ENCODE assay signal across 18 cellular contexts in the genomic region with DNA sequence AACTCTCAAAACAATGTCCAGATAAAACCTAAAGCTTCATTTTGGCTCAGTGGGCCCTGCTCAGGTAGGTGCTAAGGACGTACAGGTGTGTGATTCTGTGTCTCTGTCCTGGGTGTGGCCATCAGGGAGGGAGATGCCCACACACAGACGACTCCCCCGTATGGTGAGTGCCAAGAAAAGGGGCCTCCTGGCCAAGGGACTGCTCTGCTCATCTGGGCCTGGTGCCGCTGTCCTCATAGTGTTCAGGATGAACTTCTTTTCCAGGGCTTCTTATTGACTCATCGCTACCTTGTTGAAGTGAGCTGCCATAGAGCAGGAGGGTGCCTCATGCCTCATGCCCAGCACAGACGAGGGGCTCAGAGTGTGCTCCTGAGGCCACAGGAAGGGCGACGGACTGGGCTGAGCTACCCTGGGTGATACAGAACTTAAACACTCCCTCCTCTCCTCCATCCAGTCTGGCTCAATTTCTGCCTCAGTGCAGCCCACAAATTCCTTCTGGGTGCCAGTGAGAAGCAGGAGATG. TPM values are rescaled to one million over a fixed set of nuclear protein-coding genes. Genes with fewer than 3 reads are reported as not detected.
DNase-seq lines count a peak whose midpoint lies in the region; ATAC-seq, FAIRE-seq and TF ChIP-seq lines count a peak whose summit lies in the region.
"Had no signal": no experiment of that assay in that cellular context is flagged by ENCODE, and none has a peak within 500 bp of the region (broad histone marks: within the 10 kb centered on the region; RNA-seq: fewer than 3 reads in every experiment).

No MANE protein-coding gene starts in this region.

- H3K79me2 ChIP-seq in HepG2 (ENCODE audit: insufficient read depth, low read length), result no peaks in the 10 kb centered on the region

- H3K4me1 Mint-ChIP-seq in endothelial cell (ENCODE audit: unreplicated experiment) (peaks cover 17% of the 10 kb centered on the region), nephron progenitor cell (peaks cover 21% of the 10 kb centered on the region)
- H3K4me1 Mint-ChIP-seq in activated naive CD4-positive, alpha-beta T cell treated with anti-CD3 and anti-CD28 coated beads for 36 hours (ENCODE audit: low read depth), result no peaks in the 10 kb centered on the region
- no peaks in the 10 kb centered on the region for H3K4me1 Mint-ChIP-seq in CD4-positive, alpha-beta memory T cell
- H3K4me1 Mint-ChIP-seq: B cell had no signal

- intact Hi-C loops in HepG2 (cut with micrococcal nuclease; ENCODE audit: unreplicated experiment), result no loop called here
- intact Hi-C loops in right lobe of liver (cut with DNase I), result no loop called here
- intact Hi-C loops in activated naive CD4-positive, alpha-beta T cell treated with anti-CD3 and anti-CD28 coated beads for 36 hours (cut with micrococcal nuclease), result no loop called here
- intact Hi-C loops in CD4-positive, alpha-beta memory T cell (cut with micrococcal nuclease), result no loop called here

- no peak for TF ChIP-seq EP300 in HepG2 (IDR thresholded peaks at IDR 0.05; ENCODE audit: low read depth in 2 of 2, low read length in 2 of 2)
- no peak for TF ChIP-seq EP300 in HepG2 (CRISPR knock-in tag; IDR thresholded peaks at IDR 0.05; ENCODE audit: borderline replicate concordance)

- no peak for TF ChIP-seq RAD21 in HepG2 (CRISPR knock-in tag; IDR thresholded peaks at IDR 0.05)

- H3K27ac ChIP-seq in HepG2 (ENCODE audit: extremely low read length, insufficient read depth, low read length) (peak overlapping the region; percentile 41), right lobe of liver (no peak overlapping the region)
- H3K27ac ChIP-seq in CD4-positive, alpha-beta memory T cell (ENCODE audit: low read depth, low read length), result no peak overlapping the region

- H3K27me3 Mint-ChIP-seq in endothelial cell (ENCODE audit: unreplicated experiment) (peaks cover 4% of the 10 kb centered on the region), nephron progenitor cell (ENCODE audit: low read depth, poor library complexity) (no peaks in the 10 kb centered on the region)
- H3K27me3 Mint-ChIP-seq in activated naive CD4-positive, alpha-beta T cell treated with anti-CD3 and anti-CD28 coated beads for 36 hours (ENCODE audit: low read depth), result peaks cover 2% of the 10 kb centered on the region
- peaks cover 10 to 16% of the 10 kb centered on the region in 2 donors for H3K27me3 Mint-ChIP-seq in CD4-positive, alpha-beta memory T cell

- FAIRE-seq in HepG2 (lab: Jason Lieb, UNC), result no peak
- FAIRE-seq: GM19239 had no signal

- H3K27ac Mint-ChIP-seq in endothelial cell (ENCODE audit: unreplicated experiment) (peak overlapping the region; percentile 42), nephron progenitor cell (peak overlapping the region; percentile 39)
- H3K27ac Mint-ChIP-seq in activated naive CD4-positive, alpha-beta T cell treated with anti-CD3 and anti-CD28 coated beads for 36 hours, result no peak overlapping the region
- no peak overlapping the region for H3K27ac Mint-ChIP-seq in CD4-positive, alpha-beta memory T cell
- H3K27ac Mint-ChIP-seq: B cell; CD8-positive, alpha-beta T cell had no signal

- no peak overlapping the region for H3K4me3 ChIP-seq in HepG2 (replicated peaks in 1 of 3; ENCODE audit: insufficient read depth in 1 of 3, low read depth in 2 of 3, low read length in 3 of 3)
- no peak overlapping the region for H3K4me3 ChIP-seq in right lobe of liver
- H3K4me3 ChIP-seq in CD4-positive, alpha-beta memory T cell (ENCODE audit: low read length in 2 of 2), result no peak overlapping the region

- H3K9me3 Mint-ChIP-seq in endothelial cell (ENCODE audit: unreplicated experiment) (no peaks in the 10 kb centered on the region), nephron progenitor cell (no peaks in the 10 kb centered on the region)
- no peaks in the 10 kb centered on the region for H3K9me3 Mint-ChIP-seq in activated naive CD4-positive, alpha-beta T cell treated with anti-CD3 and anti-CD28 coated beads for 36 hours
- H3K9me3 Mint-ChIP-seq in CD4-positive, alpha-beta memory T cell, result peaks cover 0 to 2% (median 0%) of the 10 kb centered on the region in 8 donors
- H3K9me3 Mint-ChIP-seq: CD8-positive, alpha-beta T cell had no signal

- peak overlapping the region; percentile 17 for H3K4me2 ChIP-seq in HepG2 (ENCODE audit: low read depth, low read length)

- H3K27me3 ChIP-seq in HepG2 (ENCODE audit: control insufficient read depth in 1 of 2, insufficient read depth in 2 of 2, low read length in 2 of 2) (no peaks in the 10 kb centered on the region), right lobe of liver (no peaks in the 10 kb centered on the region)
- no peaks in the 10 kb centered on the region for H3K27me3 ChIP-seq in CD4-positive, alpha-beta memory T cell (ENCODE audit: insufficient read depth, low read length)

- H3K36me3 Mint-ChIP-seq in endothelial cell (ENCODE audit: low read depth, unreplicated experiment) (peaks cover 43% of the 10 kb centered on the region), nephron progenitor cell (ENCODE audit: low read depth) (peaks cover 79% of the 10 kb centered on the region)
- H3K36me3 Mint-ChIP-seq in activated naive CD4-positive, alpha-beta T cell treated with anti-CD3 and anti-CD28 coated beads for 36 hours (ENCODE audit: low read depth), result no peaks in the 10 kb centered on the region
- no peaks in the 10 kb centered on the region for H3K36me3 Mint-ChIP-seq in CD4-positive, alpha-beta memory T cell
- H3K36me3 Mint-ChIP-seq: CD8-positive, alpha-beta T cell had no signal

- POLR2A ChIA-PET in HepG2 (lab: Yijun Ruan, JAX), result interaction anchor here (1.0 to 2.4 kb wide), 11 partner anchors 10 to 222 kb away, joined by 3 to 20 read pairs (median 6); a partner anchor contains a TSS
- POLR2A ChIA-PET in CD4-positive, alpha-beta memory T cell (lab: Charles Lee; ENCODE audit: partially characterized antibody), result no interaction called here

- H3K9ac ChIP-seq in HepG2 (ENCODE audit: insufficient read depth, low read depth, low read length), result 0 out of 2 replicates have a peak overlapping the region, but pooled peaks have one; percentile 20

- 78% methylated on average over 8 of the region's 8 CpGs for WGBS in HepG2 (ENCODE audit: low lambda C conversion rate)
- WGBS in right lobe of liver (ENCODE audit: insufficient coverage, low coverage, low lambda C conversion rate, missing lambda C conversion rate), result no CpG with 5 or more reads among the region's 8 CpGs

- TF ChIP-seq POLR2A in HepG2 (IDR thresholded peaks at IDR 0.05; ENCODE audit: insufficient read depth in 1 of 2, low read depth in 2 of 2, low read length in 2 of 2) (no peak), right lobe of liver (IDR thresholded peaks at IDR 0.05) (no peak)

- no peak overlapping the region for H2AFZ ChIP-seq in HepG2 (ENCODE audit: low read length)

- H3K4me1 ChIP-seq in HepG2 (ENCODE audit: insufficient read depth, low read length), result peaks cover 28% of the 10 kb centered on the region
- H3K4me1 ChIP-seq in right lobe of liver, result no peaks in the 10 kb centered on the region
- no peaks in the 10 kb centered on the region for H3K4me1 ChIP-seq in CD4-positive, alpha-beta memory T cell (ENCODE audit: insufficient read depth, low read length)

- H3K4me3 Mint-ChIP-seq in endothelial cell (ENCODE audit: unreplicated experiment) (peak overlapping the region; percentile 27), nephron progenitor cell (no peak overlapping the region)
- no peak overlapping the region for H3K4me3 Mint-ChIP-seq in activated naive CD4-positive, alpha-beta T cell treated with anti-CD3 and anti-CD28 coated beads for 36 hours
- no peak overlapping the region for H3K4me3 Mint-ChIP-seq in CD4-positive, alpha-beta memory T cell
- H3K4me3 Mint-ChIP-seq: B cell; CD8-positive, alpha-beta T cell had no signal

- TF ChIP-seq CTCF in HepG2 (CRISPR knock-in tag; IDR thresholded peaks at IDR 0.05) (no peak), right lobe of liver (IDR thresholded peaks at IDR 0.05) (no peak), endothelial cell (IDR thresholded peaks at IDR 0.05; ENCODE audit: unreplicated experiment) (no peak), nephron progenitor cell (IDR thresholded peaks at IDR 0.05) (no peak)

- peaks cover 5 to 34% of the 10 kb centered on the region in 2 experiments; a peak in 4 of 5 replicates for H3K36me3 ChIP-seq in HepG2 (replicated peaks in 1 of 2; ENCODE audit: control insufficient read depth in 1 of 2, insufficient read depth in 2 of 2, low read length in 2 of 2)
- no peaks in the 10 kb centered on the region for H3K36me3 ChIP-seq in right lobe of liver
- H3K36me3 ChIP-seq in CD4-positive, alpha-beta memory T cell (ENCODE audit: insufficient read depth, low read length), result no peaks in the 10 kb centered on the region

- H3K9me3 ChIP-seq in HepG2 (ENCODE audit: low read length) (no peaks in the 10 kb centered on the region), right lobe of liver (no peaks in the 10 kb centered on the region)
- H3K9me3 ChIP-seq in CD4-positive, alpha-beta memory T cell (ENCODE audit: control insufficient read depth in 1 of 2, low read length in 2 of 2), result no peaks in the 10 kb centered on the region

- CTCF ChIA-PET in HepG2 (lab: Yijun Ruan, JAX; ENCODE audit: low intra/inter-chr PET ratio, low total read pairs), result no interaction called here
- CTCF ChIA-PET in activated naive CD4-positive, alpha-beta T cell treated with anti-CD3 and anti-CD28 coated beads for 36 hours (lab: Charles Lee), result interaction anchor here (1.5 kb wide), 1 partner anchor 222 kb away, joined by 4 read pairs; no protein-coding TSS in a partner anchor
- CTCF ChIA-PET in CD4-positive, alpha-beta memory T cell (lab: Charles Lee; ENCODE audit: partially characterized antibody), result no interaction called here

- ATAC-seq in HepG2 (peak; percentile 68), right lobe of liver (no peak)
- no peak for ATAC-seq in activated CD4-positive, CD25-positive, alpha-beta regulatory T cell treated with anti-CD3 and anti-CD28 coated beads, Interleukin-2, amount 50 U/mL, for 24 hours
- ATAC-seq: CD8-positive, alpha-beta T cell; HCT116; PC-3 had no signal

- no peaks in the 10 kb centered on the region for H4K20me1 ChIP-seq in HepG2 (ENCODE audit: insufficient read depth, low read length)

- DNase-seq in HepG2 (ENCODE audit: low spot score) (no peak), right lobe of liver (no peak), endothelial cell (ENCODE audit: low spot score) (no peak), nephron progenitor cell (no peak), 8988T (no peak)
- DNase-seq in activated naive CD4-positive, alpha-beta T cell treated with anti-CD3 and anti-CD28 coated beads for 36 hours, result no peak
- DNase-seq in CD4-positive, alpha-beta memory T cell, result no peak
- DNase-seq: CD8-positive, alpha-beta T cell; DND-41; GDM1; KBM-7; NCI-H1048; NCI-H748 treated with DMSO at 0.1 percent for 48 hours; PC-3 had no signal

- BruUV-seq in HepG2 (replicated peaks; lab: Mats Ljungman, UMichigan), result no TSS peak

- in situ Hi-C loops in HepG2 (cut with HindIII; ENCODE audit: extremely low pct_ligation_motif_present, low pct_unique_long_range_greater_than_20kb), result no loop called here

RNA-seq across cellular contexts. Expression of a gene that starts 57.8 kb away (rescaled TPM):
- total RNA-seq in HepG2 (2016; rRNA removed; fragmentation: Illumina TruSeq; extraction: Trizol), result 108 and 125 TPM in 2 replicates
- 430 and 468 TPM in 2 replicates for total RNA-seq in HepG2 (2016; cell fraction: cytosol; rRNA removed; fragmentation: Illumina TruSeq; extraction: Trizol; ENCODE audit: low read depth)
- 111 and 112 TPM in 2 replicates for total RNA-seq in HepG2 (2016; cell fraction: insoluble cytoplasmic fraction; rRNA removed; fragmentation: Illumina TruSeq; extraction: Trizol)
- 377 and 404 TPM in 2 replicates for total RNA-seq in HepG2 (2016; cell fraction: membrane; rRNA removed; fragmentation: Illumina TruSeq; extraction: Trizol)
- 50.0 and 51.9 TPM in 2 replicates for total RNA-seq in HepG2 (2016; cell fraction: nucleus; rRNA removed; fragmentation: Illumina TruSeq; extraction: Trizol)
- 83.6 and 106 TPM in 2 replicates for polyA plus RNA-seq in HepG2 (2011; rRNA removed)
- 45.2 and 54.1 TPM in 2 replicates for polyA plus RNA-seq in HepG2 (2011; cell fraction: cytosol; rRNA removed)
- polyA plus RNA-seq in HepG2 (2011; cell fraction: nucleus; rRNA removed), result 41.6 and 57.5 TPM in 2 replicates
- polyA plus RNA-seq in HepG2 (2012), result 89.6 and 111 TPM in 2 replicates
- 797 and 956 TPM in 2 replicates for polyA plus RNA-seq in HepG2 (2016; cell fraction: cytosol; fragmentation: Illumina TruSeq; extraction: Trizol; ENCODE audit: low read depth)
- polyA plus RNA-seq in HepG2 (2016; cell fraction: insoluble cytoplasmic fraction; fragmentation: Illumina TruSeq; extraction: Trizol; ENCODE audit: low read depth), result 170 and 179 TPM in 2 replicates
- polyA plus RNA-seq in HepG2 (2016; cell fraction: membrane; fragmentation: Illumina TruSeq; extraction: Trizol; ENCODE audit: low read depth), result 570 and 618 TPM in 2 replicates
- polyA plus RNA-seq in HepG2 (2016; cell fraction: nucleus; fragmentation: Illumina TruSeq; extraction: Trizol; ENCODE audit: insufficient read depth, low read depth), result 135 and 136 TPM in 2 replicates
- polyA minus RNA-seq in HepG2 (2011; rRNA and poly(A)+ RNA removed; ENCODE audit: low replicate concordance), result 13.3 and 35.9 TPM in 2 replicates
- 17.3 and 20.8 TPM in 2 replicates for polyA minus RNA-seq in HepG2 (2011; cell fraction: cytosol; rRNA and poly(A)+ RNA removed)
- polyA minus RNA-seq in HepG2 (2011; cell fraction: nucleus; rRNA and poly(A)+ RNA removed), result 21.0 and 23.9 TPM in 2 replicates
- total RNA-seq in right lobe of liver, result 10 to 100 TPM in 5 of 6 experiments, 1 to 10 TPM in 1; 9.6 to 28.5 (median 20.8) TPM
- total RNA-seq in endothelial cell (ENCODE audit: unreplicated experiment), result 97.3 TPM
- 10 to 100 TPM; 97.2 to 97.4 TPM for total RNA-seq in activated naive CD4-positive, alpha-beta T cell treated with anti-CD3 and anti-CD28 coated beads for 36 hours
- 10 to 100 TPM; 55.1 to 55.8 TPM for total RNA-seq in CD4-positive, alpha-beta memory T cell
- polyA plus RNA-seq in CD4-positive, alpha-beta memory T cell, result 100 to 1,000 TPM; 124 to 161 TPM

RNA-seq across cellular contexts. Expression of a gene that starts 57.9 kb away (rescaled TPM):
- total RNA-seq in HepG2 (2016; rRNA removed; fragmentation: Illumina TruSeq; extraction: Trizol) (93.0 and 128 TPM in 2 replicates), right lobe of liver (10 to 100 TPM; 10.6 to 21.2 (median 11.7) TPM), endothelial cell (ENCODE audit: unreplicated experiment) (55.2 TPM)
- total RNA-seq in HepG2 (2016; cell fraction: cytosol; rRNA removed; fragmentation: Illumina TruSeq; extraction: Trizol; ENCODE audit: low read depth), result 24.5 and 26.5 TPM in 2 replicates
- total RNA-seq in HepG2 (2016; cell fraction: insoluble cytoplasmic fraction; rRNA removed; fragmentation: Illumina TruSeq; extraction: Trizol), result 91.7 and 127 TPM in 2 replicates
- total RNA-seq in HepG2 (2016; cell fraction: membrane; rRNA removed; fragmentation: Illumina TruSeq; extraction: Trizol), result 45.4 and 49.2 TPM in 2 replicates
- 50.4 and 54.8 TPM in 2 replicates for total RNA-seq in HepG2 (2016; cell fraction: nucleus; rRNA removed; fragmentation: Illumina TruSeq; extraction: Trizol)
- polyA plus RNA-seq in HepG2 (2011; rRNA removed), result 15.5 and 19.8 TPM in 2 replicates
- 10.9 and 15.9 TPM in 2 replicates for polyA plus RNA-seq in HepG2 (2011; cell fraction: cytosol; rRNA removed)
- 36.6 and 50.3 TPM in 2 replicates for polyA plus RNA-seq in HepG2 (2011; cell fraction: nucleus; rRNA removed)
- 39.8 and 75.3 TPM in 2 replicates for polyA plus RNA-seq in HepG2 (2012)
- polyA plus RNA-seq in HepG2 (2016; cell fraction: cytosol; fragmentation: Illumina TruSeq; extraction: Trizol; ENCODE audit: low read depth), result 14.0 and 15.0 TPM in 2 replicates
- 101 and 102 TPM in 2 replicates for polyA plus RNA-seq in HepG2 (2016; cell fraction: insoluble cytoplasmic fraction; fragmentation: Illumina TruSeq; extraction: Trizol; ENCODE audit: low read depth)
- 26.2 and 28.6 TPM in 2 replicates for polyA plus RNA-seq in HepG2 (2016; cell fraction: membrane; fragmentation: Illumina TruSeq; extraction: Trizol; ENCODE audit: low read depth)
- polyA plus RNA-seq in HepG2 (2016; cell fraction: nucleus; fragmentation: Illumina TruSeq; extraction: Trizol; ENCODE audit: insufficient read depth, low read depth), result 54.3 and 60.5 TPM in 2 replicates
- polyA minus RNA-seq in HepG2 (2011; rRNA and poly(A)+ RNA removed; ENCODE audit: low replicate concordance), result 13.4 and 22.8 TPM in 2 replicates
- 24.7 and 28.4 TPM in 2 replicates for polyA minus RNA-seq in HepG2 (2011; cell fraction: cytosol; rRNA and poly(A)+ RNA removed)
- 43.6 and 53.1 TPM in 2 replicates for polyA minus RNA-seq in HepG2 (2011; cell fraction: nucleus; rRNA and poly(A)+ RNA removed)
- 10 to 100 TPM; 64.5 to 65.7 TPM for total RNA-seq in activated naive CD4-positive, alpha-beta T cell treated with anti-CD3 and anti-CD28 coated beads for 36 hours
- 10 to 100 TPM; 20.9 to 22.4 TPM for total RNA-seq in CD4-positive, alpha-beta memory T cell
- polyA plus RNA-seq in CD4-positive, alpha-beta memory T cell, result 10 to 100 TPM; 27.8 to 33.7 TPM

Comparison
In these comparisons a context has a peak if more than half of its experiments do, and no peak if none do; other contexts are left out.
1. H3K27ac Mint-ChIP-seq: peak in endothelial cell (single experiment) and nephron progenitor cell (single experiment); none in activated naive CD4-positive, alpha-beta T cell treated with anti-CD3 and anti-CD28 coated beads for 36 hours (single experiment) and CD4-positive, alpha-beta memory T cell (0 of 7).